16 cellular contexts compared by ENCODE assay signal in the genomic region with DNA sequence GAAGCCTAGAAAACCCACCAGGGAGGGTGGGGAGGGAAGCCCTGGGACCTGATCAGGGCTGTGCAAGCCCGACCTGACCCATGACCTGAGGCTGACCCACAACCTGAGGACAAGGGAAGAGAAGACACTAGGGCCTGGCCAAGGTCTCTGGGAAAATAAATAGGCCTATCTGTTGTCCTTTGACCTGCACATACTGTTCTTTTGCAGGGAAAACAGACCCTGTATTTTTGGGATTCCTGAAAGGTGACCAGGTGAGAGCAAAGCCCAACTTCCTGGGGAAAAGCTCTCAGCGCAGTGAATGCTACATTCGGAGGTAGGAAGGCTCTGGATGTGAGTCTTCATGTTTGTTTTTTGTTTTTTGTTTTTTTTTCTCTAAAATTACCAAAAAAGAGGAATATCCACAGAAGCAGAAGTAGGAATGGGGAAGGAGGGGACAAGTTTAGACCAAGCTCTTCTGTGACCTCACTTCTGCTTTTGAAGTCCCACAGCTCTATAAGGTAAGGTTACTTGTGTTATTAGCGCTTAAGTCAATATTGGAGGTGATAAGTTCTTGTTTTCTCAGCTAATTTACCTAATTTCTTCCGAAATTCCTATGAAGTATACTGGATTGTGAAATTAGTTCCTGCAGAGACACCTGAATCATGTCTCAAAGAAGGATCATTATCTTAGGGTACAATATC. TPM values are rescaled to one million over a fixed set of nuclear protein-coding genes. Genes with fewer than 3 reads are reported as not detected.
DNase-seq lines count a peak whose midpoint lies in the region; ATAC-seq and TF ChIP-seq lines count a peak whose summit lies in the region.
"Had no signal": no experiment of that assay in that cellular context is flagged by ENCODE, and none has a peak within 500 bp of the region (broad histone marks: within the 10 kb centered on the region; RNA-seq: fewer than 3 reads in every experiment).

No MANE protein-coding gene starts in this region.

- no peak overlapping the region for H3K9ac ChIP-seq in GM23248

- intact Hi-C loops in testis (cut with DNase I; ENCODE audit: low total_unique reads) = no loop called here

- DNase-seq in NOMO-1 (lab: John Stamatoyannopoulos, UW; ENCODE audit: unreplicated experiment in 2 of 2) = peak; percentile 80 to 96
- DNase-seq in globus pallidus (ENCODE audit: low spot score) = peak; percentile 32
- peak; percentile 67 for DNase-seq in pons (ENCODE audit: low spot score)
- DNase-seq in testis = no peak
- DNase-seq in omental fat pad (ENCODE audit: low spot score) = no peak
- DNase-seq in HPDE6-E6E7 (ENCODE audit: extremely low spot score) = no peak
- no peak for DNase-seq in GM23248
- DNase-seq: activated CD8-positive, alpha-beta T cell treated with anti-CD3 and anti-CD28 coated beads, Interleukin-2, amount 10 ng/mL, durations not matched to agents 7 days and 5 days; activated naive CD4-positive, alpha-beta T cell treated with anti-CD3 and anti-CD28 coated beads for 36 hours; glutamatergic neuron; mesenchymal stem cell; stimulated activated CD4-positive, alpha-beta T cell treated with anti-CD3 and anti-CD28 coated beads, Interleukin-4, amount 100 ng/mL, for 4 hours; T-helper 9 cell had no signal

- H3K4me3 ChIP-seq in testis = no peak overlapping the region
- H3K4me3 ChIP-seq in GM23248 = no peak overlapping the region
- H3K4me3 ChIP-seq: breast epithelium had no signal

- H3K27ac ChIP-seq in testis = peak overlapping the region in 1 of 2 donors; percentile 80
- H3K27ac ChIP-seq in GM23248 = no peak overlapping the region
- H3K27ac ChIP-seq: breast epithelium, C4-2B had no signal

- H3K4me1 ChIP-seq in testis = peaks cover 36% of the 10 kb centered on the region
- no peaks in the 10 kb centered on the region for H3K4me1 ChIP-seq in GM23248 (ENCODE audit: insufficient read depth)
- H3K4me1 ChIP-seq: breast epithelium had no signal

- no peak for TF ChIP-seq POLR2A in testis (IDR thresholded peaks at IDR 0.05)

- no peaks in the 10 kb centered on the region for H3K27me3 ChIP-seq in testis
- H3K27me3 ChIP-seq in GM23248 (replicated peaks; ENCODE audit: insufficient read depth) = no peaks in the 10 kb centered on the region
- H3K27me3 ChIP-seq: breast epithelium had no signal

- H3K9me3 ChIP-seq in testis (no peaks in the 10 kb centered on the region), GM23248 (ENCODE audit: low read depth) (no peaks in the 10 kb centered on the region)
- H3K9me3 ChIP-seq: breast epithelium had no signal

- in situ Hi-C loops in GM23248 (cut with MboI) = no loop called here

- WGBS in testis, 2 donors = 83 to 86% methylated on average over 5 of the region's 5 CpGs
- 84 to 90% methylated on average over 5 of the region's 5 CpGs for WGBS in GM23248 (ENCODE audit: low coverage in 1 of 2, low lambda C conversion rate in 2 of 2, missing lambda C conversion rate in 2 of 2), 2 experiments

- TF ChIP-seq CTCF in testis (IDR thresholded peaks at IDR 0.05) (no peak), omental fat pad (IDR thresholded peaks at IDR 0.05) (no peak)

- H4K20me1 ChIP-seq in GM23248 (ENCODE audit: insufficient read depth) = no peaks in the 10 kb centered on the region

- no peaks in the 10 kb centered on the region for H3K79me2 ChIP-seq in GM23248 (ENCODE audit: insufficient read depth)

- H3F3A ChIP-seq in GM23248 (ENCODE audit: insufficient read depth) = no peaks in the 10 kb centered on the region

- no peak overlapping the region for H2AFZ ChIP-seq in GM23248

- ATAC-seq in GM18907 (IDR thresholded peaks at IDR 0.05; ENCODE audit: unreplicated experiment) (peak; percentile 38), omental fat pad (ENCODE audit: low FRiP score) (no peak)
- ATAC-seq: activated CD8-positive, alpha-beta T cell treated with anti-CD3 and anti-CD28 coated beads, Interleukin-2, amount 10 ng/mL, durations not matched to agents 7 days and 5 days had no signal

- H3K4me2 ChIP-seq in GM23248 (ENCODE audit: unreplicated experiment) = no peak overlapping the region

- no peaks in the 10 kb centered on the region for H3K9me2 ChIP-seq in GM23248 (ENCODE audit: insufficient read depth)

- H3K36me3 ChIP-seq in testis (ENCODE audit: low read depth, missing control alignments) (no peaks in the 10 kb centered on the region), GM23248 (ENCODE audit: low read depth) (no peaks in the 10 kb centered on the region)
- H3K36me3 ChIP-seq: breast epithelium had no signal

RNA-seq across cellular contexts. Expression of a gene that starts 26.2 kb away (rescaled TPM):
- total RNA-seq in testis (10 to 100 TPM; 60.9 to 69.1 TPM), omental fat pad (100 to 1,000 TPM in 1 of 4 donors, 10 to 100 TPM in 3; 27.8 to 128 (median 41.3) TPM)
- polyA plus RNA-seq in testis (ENCODE audit: insufficient read depth, low read depth, low replicate concordance) (22.9 TPM), GM23248 (2016; fragmentation: Nextera tagmentation; extraction: Ambion mirVana) (3.7 and 5.1 TPM in 2 replicates)
- total RNA-seq in GM23248 (2014; rRNA removed; shearing (Covaris generic)) = 5.9 and 9.0 TPM in 2 replicates

Comparison
In these comparisons a context has a peak if more than half of its experiments do, and no peak if none do; other contexts are left out.
1. DNase-seq: peak in NOMO-1 (2 of 2), globus pallidus (single experiment) and pons (single experiment); none in testis (single experiment), omental fat pad (single experiment), HPDE6-E6E7 (single experiment) and GM23248 (single experiment).